In genomic region chr11:14359573-14360031, GRCh38 we compare ENCODE assay signal across 2 cellular contexts.
TF ChIP-seq lines count a peak whose summit lies in the region.

No MANE protein-coding gene starts in this region.

TF ChIP-seq in SK-N-SH, 30 proteins besides CTCF, POLR2A, EP300 and RAD21 (continued from another document):
- TF ChIP-seq IRF3 (IDR thresholded peaks at IDR 0.05; ENCODE audit: low read depth, low read length): no peak
- TF ChIP-seq YY1 (IDR thresholded peaks at IDR 0.05; ENCODE audit: low read depth): no peak
- no peak for TF ChIP-seq RFX5 (IDR thresholded peaks at IDR 0.05; ENCODE audit: low read length)

TF ChIP-seq in SK-N-SH treated with all-trans-retinoic acid at 6 μM for 48 hours, 23 proteins besides CTCF, POLR2A, EP300 and RAD21 (continued from another document):
- no peak for TF ChIP-seq ZNF8 (CRISPR knock-in tag; IDR thresholded peaks at IDR 0.05)
- no peak for TF ChIP-seq BACH2 (CRISPR knock-in tag; IDR thresholded peaks at IDR 0.05; ENCODE audit: borderline replicate concordance)
- no peak for TF ChIP-seq OSR1 (CRISPR knock-in tag; IDR thresholded peaks at IDR 0.05)
- TF ChIP-seq PPARA (CRISPR knock-in tag; IDR thresholded peaks at IDR 0.05; ENCODE audit: borderline replicate concordance): no peak
- no peak for TF ChIP-seq CSDC2 (CRISPR knock-in tag; IDR thresholded peaks at IDR 0.05)
